15 cellular contexts compared by ENCODE assay signal in the genomic region with DNA sequence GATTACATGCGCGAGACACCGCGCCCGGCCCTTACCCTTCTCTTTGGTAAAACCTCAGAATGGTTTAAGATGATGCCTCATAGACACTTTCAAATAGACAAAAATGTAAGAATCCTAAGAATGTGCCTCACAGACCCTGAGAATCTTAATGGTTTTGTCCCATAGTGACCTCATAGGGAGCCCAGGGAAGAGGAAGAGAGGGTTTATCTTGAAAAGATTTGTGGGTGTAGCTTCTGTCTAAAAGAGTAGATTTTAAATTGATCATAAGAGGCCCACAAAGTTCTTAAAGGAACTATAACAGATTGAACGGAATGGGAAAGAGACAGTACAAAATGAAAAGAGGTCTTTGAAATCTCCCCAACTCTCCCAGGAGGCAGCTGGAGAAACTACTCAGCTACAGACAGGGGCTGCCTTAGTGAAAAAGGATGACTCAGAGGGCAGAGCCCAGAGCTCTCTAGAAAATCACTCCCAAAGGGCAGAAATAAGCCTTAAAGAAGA.
DNase-seq lines count a peak whose midpoint lies in the region; ATAC-seq and TF ChIP-seq lines count a peak whose summit lies in the region.
"Had no signal": no experiment of that assay in that cellular context is flagged by ENCODE, and none has a peak within 500 bp of the region (broad histone marks: within the 10 kb centered on the region; RNA-seq: fewer than 3 reads in every experiment).

No MANE protein-coding gene starts in this region.

- H3K27ac ChIP-seq in GM23338 (ENCODE audit: low read depth) (no peak overlapping the region), left lung (no peak overlapping the region), suprapubic skin (peak overlapping the region; percentile 11)
- H3K27ac ChIP-seq: PC-9 had no signal

- H3K79me2 ChIP-seq in GM23338 (replicated peaks; ENCODE audit: insufficient read depth), result no peaks in the 10 kb centered on the region

- WGBS in suprapubic skin, result 79% methylated on average over 6 of the region's 6 CpGs

- no peaks in the 10 kb centered on the region for H3K4me1 ChIP-seq in GM23338 (ENCODE audit: insufficient read depth)
- H3K4me1 ChIP-seq in left lung, result no peaks in the 10 kb centered on the region
- H3K4me1 ChIP-seq in suprapubic skin, result no peaks in the 10 kb centered on the region

- CTCF ChIA-PET in WTC11 (lab: Charles Lee), result interaction anchor here (0.8 kb wide), 2 partner anchors 221 to 222 kb away, joined by 3 read pairs; a partner anchor contains a TSS

- H3K9me3 Mint-ChIP-seq in GM23338 (no peaks in the 10 kb centered on the region), WTC11 (0 out of 2 replicates have a peak, but pooled peaks cover 4% of the 10 kb centered on the region)
- H3K9me3 Mint-ChIP-seq in activated CD4-positive, alpha-beta T cell treated with anti-CD3 and anti-CD28 coated beads, Interleukin-2, amount 10 ng/mL, durations not matched to agents 24 days and 14 days, result no peaks in the 10 kb centered on the region
- H3K9me3 Mint-ChIP-seq: activated CD8-positive, alpha-beta T cell treated with anti-CD3 and anti-CD28 coated beads for 36 hours; CD8-positive, alpha-beta memory T cell; stimulated activated naive CD8-positive, alpha-beta T cell treated with anti-CD3 and anti-CD28 coated beads, Interleukin-15, Interleukin-2, amounts not matched to agents 100 ng/mL and 50 ng/mL, for 24 hours; T-helper 2 cell treated with Interferon-gamma antibody and Interleukin-4, amounts not matched to agents 5 μg/mL and 100 μg/mL, for 36 hours had no signal

- DNase-seq in GM23338 (ENCODE audit: low spot score), result peak; percentile 49
- no peak for DNase-seq in WTC11 (ENCODE audit: low spot score)
- DNase-seq in left lung, result no peak
- no peak for DNase-seq in suprapubic skin (ENCODE audit: low spot score in 2 of 2)
- no peak for DNase-seq in activated CD4-positive, alpha-beta T cell treated with anti-CD3 and anti-CD28 coated beads, Interleukin-2, amount 10 ng/mL, durations not matched to agents 24 days and 14 days
- DNase-seq in effector CD8-positive, alpha-beta T cell (lab: John Stamatoyannopoulos, UW), result no peak
- no peak for DNase-seq in DMS153 treated with DMSO at 0.1 percent for 48 hours (lab: John Stamatoyannopoulos, UW; ENCODE audit: unreplicated experiment)
- DNase-seq: activated CD8-positive, alpha-beta T cell treated with anti-CD3 and anti-CD28 coated beads for 36 hours; activated effector memory CD4-positive, alpha-beta T cell treated with anti-CD3 and anti-CD28 coated beads, Interleukin-2, amount 50 U/mL, for 16 hours; CD8-positive, alpha-beta memory T cell; central memory CD4-positive, alpha-beta T cell; NCI-H2227 treated with DMSO at 0.1 percent for 48 hours; PC-9 had no signal

- 0 out of 2 replicates have a peak, but pooled peaks cover 2% of the 10 kb centered on the region for H3K9me2 ChIP-seq in GM23338 (ENCODE audit: insufficient read depth)

- peak overlapping the region; percentile 3; the same call in 1 of the 2 replicates for H2AFZ ChIP-seq in GM23338
- H2AFZ ChIP-seq: PC-9 had no signal

- no peak for TF ChIP-seq POLR2A in suprapubic skin (IDR thresholded peaks at IDR 0.05)

- no peak overlapping the region for H3K27ac Mint-ChIP-seq in GM23338
- peak overlapping the region; percentile 75 for H3K27ac Mint-ChIP-seq in WTC11
- H3K27ac Mint-ChIP-seq in activated CD4-positive, alpha-beta T cell treated with anti-CD3 and anti-CD28 coated beads, Interleukin-2, amount 10 ng/mL, durations not matched to agents 24 days and 14 days, result no peak overlapping the region
- H3K27ac Mint-ChIP-seq: activated CD8-positive, alpha-beta T cell treated with anti-CD3 and anti-CD28 coated beads for 36 hours; CD8-positive, alpha-beta memory T cell; stimulated activated naive CD8-positive, alpha-beta T cell treated with anti-CD3 and anti-CD28 coated beads, Interleukin-15, Interleukin-2, amounts not matched to agents 100 ng/mL and 50 ng/mL, for 24 hours; T-helper 2 cell treated with Interferon-gamma antibody and Interleukin-4, amounts not matched to agents 5 μg/mL and 100 μg/mL, for 36 hours had no signal

- H3K36me3 ChIP-seq in GM23338 (ENCODE audit: insufficient read depth) (no peaks in the 10 kb centered on the region), left lung (no peaks in the 10 kb centered on the region), suprapubic skin (no peaks in the 10 kb centered on the region)

- H3K9me3 ChIP-seq in left lung (no peaks in the 10 kb centered on the region), suprapubic skin (no peaks in the 10 kb centered on the region)

- POLR2A ChIA-PET in WTC11 (lab: Charles Lee), result no interaction called here

- TF ChIP-seq EP300 in suprapubic skin (IDR thresholded peaks at IDR 0.05), result no peak

- ATAC-seq in GM23338 (peak; percentile 57), WTC11 (peak; percentile 77), left lung (peak; percentile 58)
- ATAC-seq: activated CD8-positive, alpha-beta T cell treated with anti-CD3 and anti-CD28 coated beads for 36 hours had no signal

- intact Hi-C loops in left lung (cut with DNase I), result no loop called here
- intact Hi-C loops in activated CD4-positive, alpha-beta T cell treated with anti-CD3 and anti-CD28 coated beads, Interleukin-2, amount 10 ng/mL, durations not matched to agents 24 days and 14 days (cut with micrococcal nuclease), result no loop called here

- H3K4me3 Mint-ChIP-seq in GM23338 (no peak overlapping the region), WTC11 (no peak overlapping the region)
- H3K4me3 Mint-ChIP-seq in activated CD4-positive, alpha-beta T cell treated with anti-CD3 and anti-CD28 coated beads, Interleukin-2, amount 10 ng/mL, durations not matched to agents 24 days and 14 days, result no peak overlapping the region
- H3K4me3 Mint-ChIP-seq: activated CD8-positive, alpha-beta T cell treated with anti-CD3 and anti-CD28 coated beads for 36 hours; CD8-positive, alpha-beta memory T cell; stimulated activated naive CD8-positive, alpha-beta T cell treated with anti-CD3 and anti-CD28 coated beads, Interleukin-15, Interleukin-2, amounts not matched to agents 100 ng/mL and 50 ng/mL, for 24 hours; T-helper 2 cell treated with Interferon-gamma antibody and Interleukin-4, amounts not matched to agents 5 μg/mL and 100 μg/mL, for 36 hours had no signal

- H3K36me3 Mint-ChIP-seq in GM23338 (ENCODE audit: low read depth) (no peaks in the 10 kb centered on the region), WTC11 (no peaks in the 10 kb centered on the region)
- no peaks in the 10 kb centered on the region for H3K36me3 Mint-ChIP-seq in activated CD4-positive, alpha-beta T cell treated with anti-CD3 and anti-CD28 coated beads, Interleukin-2, amount 10 ng/mL, durations not matched to agents 24 days and 14 days (ENCODE audit: low read depth)
- H3K36me3 Mint-ChIP-seq: CD8-positive, alpha-beta memory T cell had no signal

- H3K27me3 ChIP-seq in GM23338 (ENCODE audit: insufficient read depth), result no peaks in the 10 kb centered on the region
- H3K27me3 ChIP-seq in left lung, result no peaks in the 10 kb centered on the region
- H3K27me3 ChIP-seq in suprapubic skin, result no peaks in the 10 kb centered on the region

- H3K4me1 Mint-ChIP-seq in GM23338, result peaks cover 5% of the 10 kb centered on the region; the same call in 2 of the 3 replicates
- peaks cover 11% of the 10 kb centered on the region for H3K4me1 Mint-ChIP-seq in WTC11
- no peaks in the 10 kb centered on the region for H3K4me1 Mint-ChIP-seq in activated CD4-positive, alpha-beta T cell treated with anti-CD3 and anti-CD28 coated beads, Interleukin-2, amount 10 ng/mL, durations not matched to agents 24 days and 14 days
- H3K4me1 Mint-ChIP-seq: CD8-positive, alpha-beta memory T cell had no signal

- no peak for TF ChIP-seq CTCF in GM23338 (conservative IDR thresholded peaks at IDR 0.05; ENCODE audit: low read depth in 2 of 2)
- TF ChIP-seq CTCF in WTC11 (IDR thresholded peaks at IDR 0.05), result no peak
- TF ChIP-seq CTCF in left lung (IDR thresholded peaks at IDR 0.05), result no peak
- TF ChIP-seq CTCF in suprapubic skin (IDR thresholded peaks at IDR 0.05), result no peak

- H4K20me1 ChIP-seq in GM23338 (replicated peaks; ENCODE audit: insufficient read depth), result no peaks in the 10 kb centered on the region

- H3K4me3 ChIP-seq in GM23338 (no peak overlapping the region), left lung (no peak overlapping the region), suprapubic skin (no peak overlapping the region)
- H3K4me3 ChIP-seq: PC-9 had no signal

- no peaks in the 10 kb centered on the region for H3F3A ChIP-seq in GM23338 (replicated peaks; ENCODE audit: low read depth)

- H3K4me2 ChIP-seq in GM23338, result no peak overlapping the region
- H3K4me2 ChIP-seq: PC-9 had no signal

- H3K27me3 Mint-ChIP-seq in GM23338 (ENCODE audit: insufficient read depth, low read depth, poor library complexity) (peaks cover 5% of the 10 kb centered on the region), WTC11 (ENCODE audit: low read depth) (no peaks in the 10 kb centered on the region)
- H3K27me3 Mint-ChIP-seq in activated CD4-positive, alpha-beta T cell treated with anti-CD3 and anti-CD28 coated beads, Interleukin-2, amount 10 ng/mL, durations not matched to agents 24 days and 14 days, result peaks cover 11% of the 10 kb centered on the region

TF ChIP-seq in GM23338, 12 proteins besides CTCF, POLR2A, EP300 and RAD21 (continues in another document):
- TF ChIP-seq NANOG (IDR thresholded peaks at IDR 0.05; ENCODE audit: borderline replicate concordance) (no peak), EZH2phosphoT487 (IDR thresholded peaks at IDR 0.05; ENCODE audit: unreplicated experiment) (no peak)

TF ChIP-seq in WTC11, 78 proteins besides CTCF, POLR2A, EP300 and RAD21 (continues in another document):
- TF ChIP-seq NR3C1 (CRISPR knock-in tag; conservative IDR thresholded peaks at IDR 0.05; ENCODE audit: low read depth) (no peak), JAZF1 (CRISPR knock-in tag; IDR thresholded peaks at IDR 0.05) (no peak), ATF1 (CRISPR knock-in tag; IDR thresholded peaks at IDR 0.05) (no peak)
- TF ChIP-seq, protein P1, sequence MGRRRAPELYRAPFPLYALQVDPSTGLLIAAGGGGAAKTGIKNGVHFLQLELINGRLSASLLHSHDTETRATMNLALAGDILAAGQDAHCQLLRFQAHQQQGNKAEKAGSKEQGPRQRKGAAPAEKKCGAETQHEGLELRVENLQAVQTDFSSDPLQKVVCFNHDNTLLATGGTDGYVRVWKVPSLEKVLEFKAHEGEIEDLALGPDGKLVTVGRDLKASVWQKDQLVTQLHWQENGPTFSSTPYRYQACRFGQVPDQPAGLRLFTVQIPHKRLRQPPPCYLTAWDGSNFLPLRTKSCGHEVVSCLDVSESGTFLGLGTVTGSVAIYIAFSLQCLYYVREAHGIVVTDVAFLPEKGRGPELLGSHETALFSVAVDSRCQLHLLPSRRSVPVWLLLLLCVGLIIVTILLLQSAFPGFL (CRISPR knock-in tag; IDR thresholded peaks at IDR 0.05; ENCODE audit: borderline replicate concordance), result no peak
